27 cellular contexts compared by ENCODE assay signal in genomic region chr7:652881-653280, GRCh38.
DNase-seq lines count a peak whose midpoint lies in the region; ATAC-seq, FAIRE-seq and TF ChIP-seq lines count a peak whose summit lies in the region.
"Had no signal": no experiment of that assay in that cellular context is flagged by ENCODE, and none has a peak within 500 bp of the region (broad histone marks: within the 10 kb centered on the region; RNA-seq: fewer than 3 reads in every experiment).

No MANE protein-coding gene starts in this region.

- no peak overlapping the region for H2AFZ ChIP-seq in osteoblast (ENCODE audit: low read length)

- H3K27ac ChIP-seq in right cardiac atrium (ENCODE audit: low read length) (no peak overlapping the region), kidney (ENCODE audit: low read depth in 2 of 2, low read length in 2 of 2) (no peak overlapping the region), osteoblast (ENCODE audit: low read depth, low read length) (no peak overlapping the region)
- H3K27ac ChIP-seq: 22Rv1; A549; BLaER1 treated with 17β-estradiol and CSF1 and Interleukin-3, amounts not matched to agents 10 nM and 100 nM; C4-2B had no signal

- peaks cover 2% of the 10 kb centered on the region for H3K36me3 Mint-ChIP-seq in activated CD4-positive, alpha-beta T cell treated with anti-CD3 and anti-CD28 coated beads, Interleukin-2, amount 10 ng/mL, durations not matched to agents 24 days and 14 days (ENCODE audit: low read depth)
- peaks cover 2% of the 10 kb centered on the region for H3K36me3 Mint-ChIP-seq in activated CD4-positive, alpha-beta T cell treated with anti-CD3 and anti-CD28 coated beads, Interleukin-2, amount 10 ng/mL, durations not matched to agents 7 days and 5 days (ENCODE audit: low read depth)

- no peaks in the 10 kb centered on the region for H3K9me3 Mint-ChIP-seq in activated CD4-positive, alpha-beta T cell treated with anti-CD3 and anti-CD28 coated beads, Interleukin-2, amount 10 ng/mL, durations not matched to agents 24 days and 14 days
- no peaks in the 10 kb centered on the region for H3K9me3 Mint-ChIP-seq in activated CD4-positive, alpha-beta T cell treated with anti-CD3 and anti-CD28 coated beads, Interleukin-2, amount 10 ng/mL, durations not matched to agents 7 days and 5 days
- H3K9me3 Mint-ChIP-seq: CD4-positive, alpha-beta T cell had no signal

- H3K4me2 ChIP-seq in osteoblast (ENCODE audit: insufficient read depth, low read length), result no peak overlapping the region
- H3K4me2 ChIP-seq: A549; BLaER1 treated with 17β-estradiol and CSF1 and Interleukin-3, amounts not matched to agents 10 nM and 100 nM had no signal

- H3K9me3 ChIP-seq in right cardiac atrium (ENCODE audit: control insufficient read depth, low read length) (no peaks in the 10 kb centered on the region), kidney (ENCODE audit: control insufficient read depth in 1 of 2, low read length in 2 of 2) (no peaks in the 10 kb centered on the region), osteoblast (ENCODE audit: low read depth, low read length) (no peaks in the 10 kb centered on the region)

- peak overlapping the region; percentile 22 for H3K27ac Mint-ChIP-seq in activated CD4-positive, alpha-beta T cell treated with anti-CD3 and anti-CD28 coated beads, Interleukin-2, amount 10 ng/mL, durations not matched to agents 24 days and 14 days
- H3K27ac Mint-ChIP-seq in activated CD4-positive, alpha-beta T cell treated with anti-CD3 and anti-CD28 coated beads, Interleukin-2, amount 10 ng/mL, durations not matched to agents 7 days and 5 days, result no peak overlapping the region
- H3K27ac Mint-ChIP-seq: B cell; CD4-positive, alpha-beta T cell had no signal

- H3K9ac ChIP-seq in kidney (ENCODE audit: low read length in 2 of 2), result no peak overlapping the region
- H3K9ac ChIP-seq: BLaER1 treated with 17β-estradiol and CSF1 and Interleukin-3, amounts not matched to agents 10 nM and 100 nM had no signal

- ATAC-seq in right cardiac atrium (no peak), Right ventricle myocardium inferior (no peak)
- ATAC-seq: A549, GM12878 had no signal

- FAIRE-seq in kidney (lab: Jason Lieb, UNC) (no peak), urothelium cell line (lab: Jason Lieb, UNC) (no peak)
- FAIRE-seq: A549, GM12878, GM12892, GM18507 had no signal

- H3K36me3 ChIP-seq in kidney (ENCODE audit: control insufficient read depth in 1 of 2, insufficient read depth in 2 of 2, low read length in 2 of 2) (no peaks in the 10 kb centered on the region), osteoblast (ENCODE audit: insufficient read depth, low read length) (no peaks in the 10 kb centered on the region)

- CTCF ChIA-PET in activated CD4-positive, alpha-beta T cell treated with anti-CD3 and anti-CD28 coated beads, Interleukin-2, amount 10 ng/mL, durations not matched to agents 7 days and 5 days (lab: Charles Lee), result no interaction called here

- H3K4me3 ChIP-seq in right cardiac atrium (ENCODE audit: low read length) (no peak overlapping the region), kidney (ENCODE audit: low read length in 2 of 2) (no peak overlapping the region), osteoblast (ENCODE audit: insufficient read depth, low read length) (no peak overlapping the region)
- H3K4me3 ChIP-seq: A549, GM12878 had no signal

- no peak overlapping the region for H3K4me3 Mint-ChIP-seq in activated CD4-positive, alpha-beta T cell treated with anti-CD3 and anti-CD28 coated beads, Interleukin-2, amount 10 ng/mL, durations not matched to agents 24 days and 14 days
- H3K4me3 Mint-ChIP-seq in activated CD4-positive, alpha-beta T cell treated with anti-CD3 and anti-CD28 coated beads, Interleukin-2, amount 10 ng/mL, durations not matched to agents 7 days and 5 days, result no peak overlapping the region
- H3K4me3 Mint-ChIP-seq: B cell; CD4-positive, alpha-beta T cell; CD8-positive, alpha-beta memory T cell had no signal

- 98% methylated on average over 4 of the region's 4 CpGs for WGBS in right cardiac atrium

- no peaks in the 10 kb centered on the region for H3K27me3 Mint-ChIP-seq in activated CD4-positive, alpha-beta T cell treated with anti-CD3 and anti-CD28 coated beads, Interleukin-2, amount 10 ng/mL, durations not matched to agents 24 days and 14 days
- H3K27me3 Mint-ChIP-seq in activated CD4-positive, alpha-beta T cell treated with anti-CD3 and anti-CD28 coated beads, Interleukin-2, amount 10 ng/mL, durations not matched to agents 7 days and 5 days, result no peaks in the 10 kb centered on the region
- H3K27me3 Mint-ChIP-seq: B cell; CD4-positive, alpha-beta T cell had no signal

- intact Hi-C loops in activated CD4-positive, alpha-beta T cell treated with anti-CD3 and anti-CD28 coated beads, Interleukin-2, amount 10 ng/mL, durations not matched to agents 24 days and 14 days (cut with micrococcal nuclease), result no loop called here
- intact Hi-C loops in right cardiac atrium (cut with DNase I) (loop anchor here in 3 of 4 donors (10.0 kb wide), 2 partner anchors 128 to 138 kb away; partner anchors contain the start of gene PDGFA (in 1 of the 3)), Right ventricle myocardium inferior (cut with DNase I) (no loop called here), kidney (cut with DNase I) (no loop called here)

- no peaks in the 10 kb centered on the region for H3K79me2 ChIP-seq in osteoblast (ENCODE audit: insufficient read depth, low read length)

- DNase-seq in activated CD4-positive, alpha-beta T cell treated with anti-CD3 and anti-CD28 coated beads, Interleukin-2, amount 10 ng/mL, durations not matched to agents 24 days and 14 days, result no peak
- DNase-seq in activated CD4-positive, alpha-beta T cell treated with anti-CD3 and anti-CD28 coated beads, Interleukin-2, amount 10 ng/mL, durations not matched to agents 7 days and 5 days, result no peak
- DNase-seq in right cardiac atrium, result peak in 2 of 3 donors; percentile 36 to 56
- DNase-seq in Right ventricle myocardium inferior (ENCODE audit: missing footprints), result no peak
- peak; percentile 55 for DNase-seq in kidney
- peak; percentile 47 for DNase-seq in osteoblast (ENCODE audit: insufficient read length, low spot score, missing footprints)
- DNase-seq in urothelium cell line (ENCODE audit: low spot score), result no peak
- DNase-seq in stimulated activated CD4-positive, alpha-beta T cell treated with anti-CD3 and anti-CD28 coated beads, Interleukin-15, amount 100 ng/mL, for 24 hours, result no peak
- DNase-seq: AML-193; CD4-positive, alpha-beta T cell; CD8-positive, alpha-beta memory T cell; COR-L47; DMS 273 treated with DMSO at 0.1 percent for 48 hours; DMS153; DMS53; DMS79; DND-41; EL; GDM1 had no signal

- H4K20me1 ChIP-seq in osteoblast (ENCODE audit: insufficient read depth, low read length), result no peaks in the 10 kb centered on the region
- H4K20me1 ChIP-seq: BLaER1 treated with 17β-estradiol and CSF1 and Interleukin-3, amounts not matched to agents 10 nM and 100 nM had no signal

- H3K4me1 ChIP-seq in right cardiac atrium (ENCODE audit: control insufficient read depth, insufficient read depth, low read length), result no peaks in the 10 kb centered on the region
- H3K4me1 ChIP-seq in kidney (ENCODE audit: control insufficient read depth in 1 of 2, insufficient read depth in 1 of 2, low read depth in 1 of 2, low read length in 2 of 2), result no peaks in the 10 kb centered on the region
- no peaks in the 10 kb centered on the region for H3K4me1 ChIP-seq in osteoblast (ENCODE audit: insufficient read depth, low read length)
- H3K4me1 ChIP-seq: A549 had no signal

- H3K4me1 Mint-ChIP-seq in activated CD4-positive, alpha-beta T cell treated with anti-CD3 and anti-CD28 coated beads, Interleukin-2, amount 10 ng/mL, durations not matched to agents 24 days and 14 days, result no peaks in the 10 kb centered on the region
- no peaks in the 10 kb centered on the region for H3K4me1 Mint-ChIP-seq in activated CD4-positive, alpha-beta T cell treated with anti-CD3 and anti-CD28 coated beads, Interleukin-2, amount 10 ng/mL, durations not matched to agents 7 days and 5 days
- H3K4me1 Mint-ChIP-seq: B cell; CD8-positive, alpha-beta memory T cell had no signal

- no peak for TF ChIP-seq CTCF in kidney (IDR thresholded peaks at IDR 0.05; ENCODE audit: borderline replicate concordance, extremely low read depth, insufficient read depth)
- TF ChIP-seq CTCF in osteoblast (IDR thresholded peaks at IDR 0.05; ENCODE audit: extremely low read depth, low read depth, low read length), result no peak

- POLR2A ChIA-PET in activated CD4-positive, alpha-beta T cell treated with anti-CD3 and anti-CD28 coated beads, Interleukin-2, amount 10 ng/mL, durations not matched to agents 7 days and 5 days (lab: Charles Lee), result no interaction called here

- H3K27me3 ChIP-seq in right cardiac atrium (ENCODE audit: control insufficient read depth, insufficient read depth) (no peaks in the 10 kb centered on the region), osteoblast (ENCODE audit: insufficient read depth, low read length) (no peaks in the 10 kb centered on the region)
- H3K27me3 ChIP-seq: BLaER1 treated with 17β-estradiol and CSF1 and Interleukin-3, amounts not matched to agents 10 nM and 100 nM had no signal

Comparison
In these comparisons a context has a peak if more than half of its experiments do, and no peak if none do; other contexts are left out.
1. DNase-seq: peak in right cardiac atrium (2 of 3), kidney (single experiment) and osteoblast (single experiment); none in activated CD4-positive, alpha-beta T cell treated with anti-CD3 and anti-CD28 coated beads, Interleukin-2, amount 10 ng/mL, durations not matched to agents 24 days and 14 days (single experiment), activated CD4-positive, alpha-beta T cell treated with anti-CD3 and anti-CD28 coated beads, Interleukin-2, amount 10 ng/mL, durations not matched to agents 7 days and 5 days (single experiment), Right ventricle myocardium inferior (single experiment), urothelium cell line (single experiment) and stimulated activated CD4-positive, alpha-beta T cell treated with anti-CD3 and anti-CD28 coated beads, Interleukin-15, amount 100 ng/mL, for 24 hours (single experiment).
2. intact Hi-C loops: an anchor here in right cardiac atrium (10.0 kb wide); none called in activated CD4-positive, alpha-beta T cell treated with anti-CD3 and anti-CD28 coated beads, Interleukin-2, amount 10 ng/mL, durations not matched to agents 24 days and 14 days, Right ventricle myocardium inferior and kidney.